16 cellular contexts compared by ENCODE assay signal in the genomic region with DNA sequence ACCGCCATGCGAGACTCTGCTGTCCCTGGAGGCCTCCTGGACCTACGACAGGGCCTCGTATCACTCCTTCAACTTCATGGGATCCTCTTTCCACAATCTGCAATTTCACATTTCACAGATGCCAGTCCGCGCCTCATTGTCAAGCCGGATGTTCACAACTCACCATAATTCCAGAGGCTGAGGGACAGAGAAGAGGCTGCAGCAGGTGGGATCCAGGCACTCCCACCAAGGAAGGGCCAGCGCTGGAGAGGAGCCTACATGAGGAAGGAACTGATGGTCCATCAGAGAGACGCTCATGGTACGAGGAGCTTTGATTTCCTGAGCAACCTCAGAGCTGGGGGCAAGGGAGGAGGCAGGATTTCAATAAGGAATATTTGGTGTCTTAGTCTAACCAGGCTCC.
A peak's percentile ranks its signal among the peaks of the same experiment; 100 is the strongest.
DNase-seq lines count a peak whose midpoint lies in the region; ATAC-seq lines count a peak whose summit lies in the region.
"Had no signal": no experiment of that assay in that cellular context is flagged by ENCODE, and none has a peak within 500 bp of the region (broad histone marks: within the 10 kb centered on the region; RNA-seq: fewer than 3 reads in every experiment).

No MANE protein-coding gene starts in this region.

- peak; percentile 30 for DNase-seq in activated effector memory CD4-positive, alpha-beta T cell treated with anti-CD3 and anti-CD28 coated beads, Interleukin-2, amount 50 U/mL, for 16 hours
- no peak for DNase-seq in activated effector memory CD4-positive, alpha-beta T cell treated with Interleukin-2 at 50 U/mL for 16 hours
- peak; percentile 14 for DNase-seq in left lobe of liver (ENCODE audit: low spot score)
- peak; percentile 8 for DNase-seq in sciatic nerve (ENCODE audit: low spot score)
- DNase-seq in NCI-H1105 treated with DMSO at 0.1 percent for 48 hours (lab: John Stamatoyannopoulos, UW) = no peak
- DNase-seq in activated CD4-positive, CD25-positive, alpha-beta regulatory T cell (lab: John Stamatoyannopoulos, UW) = no peak
- DNase-seq: DMS79 treated with DMSO at 0.1 percent for 48 hours, NCI-H1105, NCI-H1694, NCI-H2081 treated with DMSO at 0.1 percent for 48 hours, NCI-H510A treated with DMSO at 0.1 percent for 48 hours, NCI-H774, SHP77 had no signal

- intact Hi-C loops in sciatic nerve (cut with DNase I) = no loop called here

- ATAC-seq in left lobe of liver (no peak), sciatic nerve (no peak), GM19397 (IDR thresholded peaks at IDR 0.05; ENCODE audit: unreplicated experiment) (no peak), HG03469 (IDR thresholded peaks at IDR 0.05; ENCODE audit: unreplicated experiment) (no peak)
- ATAC-seq: K562 had no signal

Comparison
In these comparisons a context has a peak if more than half of its experiments do, and no peak if none do; other contexts are left out.
1. DNase-seq: peak in activated effector memory CD4-positive, alpha-beta T cell treated with anti-CD3 and anti-CD28 coated beads, Interleukin-2, amount 50 U/mL, for 16 hours (single experiment), left lobe of liver (single experiment) and sciatic nerve (single experiment); none in activated effector memory CD4-positive, alpha-beta T cell treated with Interleukin-2 at 50 U/mL for 16 hours (single experiment), NCI-H1105 treated with DMSO at 0.1 percent for 48 hours (single experiment) and activated CD4-positive, CD25-positive, alpha-beta regulatory T cell (0 of 4).